In genomic region chr2:479031-479430, GRCh38 we compare ENCODE assay signal across 15 cellular contexts.
"Had no signal": no experiment of that assay in that cellular context is flagged by ENCODE, and none has a peak within 500 bp of the region (broad histone marks: within the 10 kb centered on the region; RNA-seq: fewer than 3 reads in every experiment).

No MANE protein-coding gene starts in this region.

- ATAC-seq: activated CD8-positive, alpha-beta T cell treated with anti-CD3 and anti-CD28 coated beads, Interleukin-2, amount 10 ng/mL, durations not matched to agents 7 days and 5 days; activated naive CD4-positive, alpha-beta T cell treated with anti-CD3 and anti-CD28 coated beads, Interleukin-2, amount 50 U/mL, for 72 hours; activated T-cell treated with anti-CD3 and anti-CD28 coated beads, Interleukin-2, amount 50 U/mL, for 72 hours had no signal

- H3K9me3 ChIP-seq: esophagus squamous epithelium, stomach, thoracic aorta had no signal

- H3K27ac Mint-ChIP-seq: activated CD8-positive, alpha-beta T cell treated with anti-CD3 and anti-CD28 coated beads, Interleukin-2, amount 10 ng/mL, durations not matched to agents 7 days and 5 days; activated naive CD4-positive, alpha-beta T cell treated with anti-CD3 and anti-CD28 coated beads, Interleukin-2, amount 50 U/mL, for 72 hours; activated T-cell treated with anti-CD3 and anti-CD28 coated beads, Interleukin-2, amount 50 U/mL, for 72 hours; nephron progenitor cell had no signal

- H3K27me3 ChIP-seq: hepatocyte, stomach had no signal

- H2AFZ ChIP-seq: hepatocyte had no signal

- H3K36me3 ChIP-seq: esophagus squamous epithelium, stomach, thoracic aorta had no signal

- H3K79me2 ChIP-seq: hepatocyte had no signal

- H3K4me3 Mint-ChIP-seq: activated CD8-positive, alpha-beta T cell treated with anti-CD3 and anti-CD28 coated beads, Interleukin-2, amount 10 ng/mL, durations not matched to agents 7 days and 5 days; activated T-cell treated with anti-CD3 and anti-CD28 coated beads, Interleukin-2, amount 50 U/mL, for 72 hours; nephron progenitor cell had no signal

- FAIRE-seq: colon had no signal

- H3K36me3 Mint-ChIP-seq: activated naive CD4-positive, alpha-beta T cell treated with anti-CD3 and anti-CD28 coated beads, Interleukin-2, amount 50 U/mL, for 72 hours had no signal

- H3K27ac ChIP-seq: esophagus squamous epithelium, hepatocyte, stomach, thoracic aorta had no signal

- H3K4me1 ChIP-seq: esophagus squamous epithelium had no signal

- H3K4me3 ChIP-seq: esophagus squamous epithelium, hepatocyte, thoracic aorta had no signal

- DNase-seq: activated CD4-positive, alpha-beta T cell treated with anti-CD3 and anti-CD28 coated beads for 48 hours; activated CD8-positive, alpha-beta memory T cell treated with anti-CD3 and anti-CD28 coated beads, Interleukin-2, amount 50 U/mL, for 48 hours; activated CD8-positive, alpha-beta T cell treated with anti-CD3 and anti-CD28 coated beads, Interleukin-2, amount 10 ng/mL, durations not matched to agents 7 days and 5 days; activated gamma-delta T cell; activated T-cell treated with anti-CD3 and anti-CD28 coated beads, Interleukin-2, amount 50 U/mL, for 72 hours; caudate nucleus; esophagus squamous epithelium; nephron progenitor cell; stimulated activated CD4-positive, alpha-beta T cell treated with anti-CD3 and anti-CD28 coated beads, Interleukin-12 subunit alpha, Interleukin-12 subunit beta, amount 100 ng/mL, for 4 hours; stimulated activated CD4-positive, alpha-beta T cell treated with anti-CD3 and anti-CD28 coated beads, Interleukin-2, amount 100 ng/mL, for 24 hours; stomach had no signal
